ENCODE assay signal across 8 cellular contexts in the genomic region with DNA sequence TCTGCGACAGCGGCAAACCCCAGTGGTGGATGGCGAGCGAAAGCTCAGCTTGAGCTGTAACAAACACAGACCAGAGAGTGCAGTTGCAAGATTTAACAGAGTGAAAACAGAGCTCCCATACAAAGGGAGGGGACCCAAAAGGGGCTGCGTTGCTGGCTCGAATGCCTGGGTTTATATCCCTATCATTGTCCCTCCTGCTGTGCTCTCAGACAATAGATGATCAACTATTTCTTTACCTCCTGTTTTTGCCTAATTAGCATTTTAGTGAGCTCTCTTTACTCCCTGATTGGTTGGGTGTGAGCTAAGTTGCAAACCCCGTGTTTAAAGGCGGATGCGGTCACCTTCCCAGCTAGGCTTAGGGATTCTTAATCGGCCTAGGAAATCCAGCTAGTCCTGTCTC.
A peak's percentile ranks its signal among the peaks of the same experiment; 100 is the strongest.
DNase-seq lines count a peak whose midpoint lies in the region; FAIRE-seq and TF ChIP-seq lines count a peak whose summit lies in the region.
"Not testable (repeated sequence)": the region's sequence is repeated elsewhere in the genome, so short reads cannot be mapped to it uniquely, and the experiment has no call there.

No MANE protein-coding gene starts in this region.

- H3K4me3 ChIP-seq in HUES48 (ENCODE audit: low read depth, low read length); WERI-Rb-1 (ENCODE audit: low read depth, low read length); H1 (ENCODE audit: extremely low read depth in 1 of 4, insufficient read depth in 2 of 4, low read depth in 3 of 4, low read length in 4 of 4); mesendoderm (ENCODE audit: low read length); neuronal stem cell (ENCODE audit: low read length in 2 of 2): not testable (repeated sequence)

- not testable (repeated sequence) for H4K91ac ChIP-seq in H9 (ENCODE audit: insufficient read length, low read depth, low read length); neuronal stem cell (ENCODE audit: low read depth, low read length, poor library complexity)
- H4K91ac ChIP-seq in H1 (replicated peaks; ENCODE audit: insufficient read length, low read length), result peak overlapping the region; percentile 95

- peak overlapping the region; percentile 89 to 94 (median 92); a peak in 6 of 7 replicates for H3K27ac Mint-ChIP-seq in H9

- not testable (repeated sequence) for H3K79me1 ChIP-seq in H9 (ENCODE audit: insufficient read depth, low read depth, low read length, poor library complexity, severe bottlenecking); H1 (ENCODE audit: low read depth, low read length); mesendoderm (ENCODE audit: low read length); neuronal stem cell (ENCODE audit: low read depth, low read length)

- not testable (repeated sequence) for H3K27me3 Mint-ChIP-seq in H9 (ENCODE audit: low read depth)

- not testable (repeated sequence) for H3K18ac ChIP-seq in H9 (ENCODE audit: insufficient read length, low read depth, low read length); mesendoderm (ENCODE audit: low read length); neuronal stem cell (ENCODE audit: low read length)
- H3K18ac ChIP-seq in H1 (ENCODE audit: extremely low read depth, low read length), result peak overlapping the region; percentile 83

- H3K4me1 ChIP-seq in H9 (ENCODE audit: insufficient read depth, low read length); mesendoderm (ENCODE audit: control insufficient read depth, low read depth, low read length); neuronal stem cell (ENCODE audit: control insufficient read depth in 2 of 2, insufficient read depth in 1 of 2, low read depth in 1 of 2, low read length in 2 of 2): not testable (repeated sequence)
- peaks cover 40% of the 10 kb centered on the region for H3K4me1 ChIP-seq in HUES48 (ENCODE audit: control insufficient read depth, insufficient read depth, low read length)
- H3K4me1 ChIP-seq in H1 (replicated peaks in 1 of 4; ENCODE audit: control insufficient read depth in 3 of 4, insufficient read depth in 4 of 4, low read length in 3 of 4), result peaks cover 6 to 25% (median 10%) of the 10 kb centered on the region in 4 experiments; a peak in 5 of 7 replicates

- not testable (repeated sequence) for TF ChIP-seq POLR2A in H1 (IDR thresholded peaks at IDR 0.05; ENCODE audit: control extremely low read depth in 1 of 2, low read depth in 2 of 2, low read length in 2 of 2)

- not testable (repeated sequence) for H3K9ac ChIP-seq in H9 (ENCODE audit: extremely low read depth, insufficient read length, low read length); H1 (replicated peaks in 1 of 4; ENCODE audit: extremely low read depth in 1 of 4, low read depth in 3 of 4, low read length in 3 of 4); mesendoderm (ENCODE audit: low read length); neuronal stem cell (ENCODE audit: low read depth, low read length, poor library complexity)
- H3K9ac ChIP-seq in HUES48 (ENCODE audit: low read depth, low read length), result peak overlapping the region; percentile 26; the same call in 1 of the 2 replicates

- H2BK12ac ChIP-seq in H9 (ENCODE audit: insufficient read length, low read depth, low read length); neuronal stem cell (ENCODE audit: low read length): not testable (repeated sequence)
- peak overlapping the region; percentile 44; the same call in 1 of the 2 replicates for H2BK12ac ChIP-seq in H1 (ENCODE audit: low read depth, low read length)

- TF ChIP-seq CTCF in H9 (conservative IDR thresholded peaks at IDR 0.05); WERI-Rb-1 (IDR thresholded peaks at IDR 0.05; ENCODE audit: low read depth, low read length); H1 (IDR thresholded peaks at IDR 0.05; ENCODE audit: control extremely low read depth in 1 of 3, insufficient read depth in 1 of 3, low read depth in 1 of 3, low read length in 3 of 3): not testable (repeated sequence)

- H3K23me2 ChIP-seq in H9 (ENCODE audit: insufficient read length, low read depth, low read length, poor library complexity, severe bottlenecking); H1 (ENCODE audit: low read depth, low read length): not testable (repeated sequence)

- H2BK20ac ChIP-seq in H9 (ENCODE audit: low read depth, low read length, poor library complexity, severe bottlenecking); H1 (ENCODE audit: low read length): not testable (repeated sequence)

- not testable (repeated sequence) for H3K27me3 ChIP-seq in H9 (ENCODE audit: insufficient read depth, low read length); HUES48 (ENCODE audit: control insufficient read depth, insufficient read depth, low read length); WERI-Rb-1 (ENCODE audit: insufficient read depth, low read depth, severe bottlenecking); H1 (replicated peaks in 1 of 4; ENCODE audit: control insufficient read depth in 3 of 4, extremely low read depth in 1 of 4, insufficient read depth in 3 of 4, low read length in 3 of 4); mesendoderm (ENCODE audit: insufficient read depth, low read length, poor library complexity); neuronal stem cell (ENCODE audit: control insufficient read depth in 3 of 3, insufficient read depth in 3 of 3, low read depth in 1 of 3, low read length in 3 of 3)

- not testable (repeated sequence) for H3K79me2 ChIP-seq in H9 (ENCODE audit: insufficient read depth, low read length); H1 (ENCODE audit: control insufficient read depth in 1 of 2, insufficient read depth in 2 of 2, low read length in 2 of 2); mesendoderm (ENCODE audit: control insufficient read depth, insufficient read depth, low read length)

- H3K9me3 Mint-ChIP-seq in H9, result not testable (repeated sequence)

- not testable (repeated sequence) for H3K4me2 ChIP-seq in H9 (ENCODE audit: insufficient read depth, insufficient read length, low read length); mesendoderm (ENCODE audit: low read length); neuronal stem cell (ENCODE audit: insufficient read depth, low read length, poor library complexity, severe bottlenecking)
- H3K4me2 ChIP-seq in H1 (ENCODE audit: insufficient read depth in 1 of 2, low read depth in 2 of 2, low read length in 2 of 2), result 0 out of 4 replicates have a peak overlapping the region, but pooled peaks of 1 of the 2 experiments have one; percentile 6

- not testable (repeated sequence) for H3K36me3 Mint-ChIP-seq in H9 (ENCODE audit: insufficient read depth in 1 of 3, low read depth in 3 of 3)

- H3K56ac ChIP-seq in H9 (ENCODE audit: insufficient read length, low read depth, low read length); H1 (replicated peaks; ENCODE audit: insufficient read length, low read depth, low read length): not testable (repeated sequence)
- peak overlapping the region; percentile 68 for H3K56ac ChIP-seq in mesendoderm (ENCODE audit: low read length)

- peak; percentile 21 for DNase-seq in ELF-1 (ENCODE audit: low read depth, low spot score)
- peak; percentile 30 for DNase-seq in H9
- DNase-seq in NCI-H82 (lab: John Stamatoyannopoulos, UW), result peak; percentile 12
- peak; percentile 19 for DNase-seq in WERI-Rb-1
- not testable (repeated sequence) for DNase-seq in H1 (ENCODE audit: low read depth in 1 of 2, low spot score in 2 of 2); neuronal stem cell (ENCODE audit: low spot score)
- peak; percentile 51 for DNase-seq in mesendoderm

- FAIRE-seq in H1 (lab: Jason Lieb, UNC), result peak; percentile 69

- H3K23ac ChIP-seq in H9 (ENCODE audit: insufficient read length, low read depth, low read length); H1 (ENCODE audit: insufficient read length); mesendoderm (ENCODE audit: low read length); neuronal stem cell (ENCODE audit: low read depth, low read length, poor library complexity): not testable (repeated sequence)

- no CpG with 5 or more reads among the region's 10 CpGs for WGBS in H9 (ENCODE audit: extremely low coverage, insufficient read length, low lambda C conversion rate)
- 67% methylated on average over 10 of the region's 10 CpGs; no CpG with 5 or more reads in 1 of the 2 experiments for WGBS in H1 (ENCODE audit: extremely low coverage in 1 of 2, insufficient coverage in 1 of 2, insufficient read length in 1 of 2, insufficient replicate concordance in 2 of 2, low coverage in 1 of 2, low lambda C conversion rate in 2 of 2, missing lambda C conversion rate in 1 of 2), 2 experiments
- WGBS in mesendoderm (ENCODE audit: extremely low coverage, insufficient coverage, low lambda C conversion rate), result no CpG with 5 or more reads among the region's 10 CpGs
- WGBS in neuronal stem cell (ENCODE audit: extremely low coverage in 2 of 2, insufficient read length in 2 of 2, insufficient replicate concordance in 1 of 2), 2 donors, result no CpG with 5 or more reads among the region's 10 CpGs

- not testable (repeated sequence) for H2AK5ac ChIP-seq in H9 (ENCODE audit: insufficient read length, low read length); mesendoderm (ENCODE audit: low read length); neuronal stem cell (ENCODE audit: low read depth, low read length)
- H2AK5ac ChIP-seq in H1 (ENCODE audit: low read depth, low read length), result 0 out of 2 replicates have a peak overlapping the region, but pooled peaks have one; percentile 68

- peak overlapping the region in 1 of 2 experiments; percentile 61; a peak in 1 of 5 replicates for H3K4me3 Mint-ChIP-seq in H9

- not testable (repeated sequence) for H2BK5ac ChIP-seq in H9 (ENCODE audit: insufficient read length, low read length); neuronal stem cell (ENCODE audit: low read length)
- H2BK5ac ChIP-seq in H1 (ENCODE audit: low read depth, low read length) (peak overlapping the region; percentile 87; the same call in 1 of the 2 replicates), mesendoderm (ENCODE audit: low read length) (peak overlapping the region; percentile 76)

- not testable (repeated sequence) for H3K9me3 ChIP-seq in H9 (ENCODE audit: control insufficient read depth, low read depth, low read length); HUES48 (ENCODE audit: control insufficient read depth, insufficient read depth, low read length); WERI-Rb-1 (ENCODE audit: severe bottlenecking); H1 (ENCODE audit: insufficient read depth in 2 of 2, low read depth in 1 of 2, low read length in 1 of 2); neuronal stem cell (replicated peaks in 1 of 2; ENCODE audit: control insufficient read depth in 2 of 2, insufficient read depth in 1 of 2, low read depth in 1 of 2, low read length in 2 of 2)

- not testable (repeated sequence) for H3K36me3 ChIP-seq in HUES48 (ENCODE audit: control insufficient read depth, insufficient read depth, low read length); WERI-Rb-1; H1 (ENCODE audit: control insufficient read depth in 2 of 4, insufficient read depth in 4 of 4, low read length in 3 of 4); mesendoderm (ENCODE audit: control insufficient read depth, insufficient read depth, low read length); neuronal stem cell (replicated peaks in 1 of 2; ENCODE audit: control insufficient read depth in 2 of 2, insufficient read depth in 2 of 2, low read length in 2 of 2)

- H3K14ac ChIP-seq in H9 (ENCODE audit: insufficient read depth, low read length); H1 (ENCODE audit: insufficient read length); neuronal stem cell (ENCODE audit: low read length): not testable (repeated sequence)

- not testable (repeated sequence) for TF ChIP-seq EP300 in H1 (IDR thresholded peaks at IDR 0.05; ENCODE audit: borderline replicate concordance in 1 of 2, low read depth in 2 of 2, low read length in 2 of 2)

- not testable (repeated sequence) for H3T11ph ChIP-seq in H9 (ENCODE audit: low read length)

- CTCF ChIA-PET in H1 (lab: Charles Lee; ENCODE audit: partially characterized antibody), result interaction anchor here (1.2 kb wide), 1 partner anchor 9 kb away, joined by 3 read pairs; no protein-coding TSS in a partner anchor

- not testable (repeated sequence) for H3K4ac ChIP-seq in H9 (ENCODE audit: low read depth, low read length); H1 (replicated peaks; ENCODE audit: insufficient read length, low read depth, low read length); mesendoderm (ENCODE audit: low read depth, low read length); neuronal stem cell (ENCODE audit: low read length)

- not testable (repeated sequence) for H4K5ac ChIP-seq in H9 (ENCODE audit: insufficient read length, low read depth, low read length); mesendoderm (ENCODE audit: low read length)
- peak overlapping the region; percentile 85 for H4K5ac ChIP-seq in H1 (ENCODE audit: insufficient read length, low read depth, low read length)

- H3K4me1 Mint-ChIP-seq in H9, result peaks cover 54 to 60% of the 10 kb centered on the region in 2 experiments

- not testable (repeated sequence) for H2BK15ac ChIP-seq in H9 (ENCODE audit: low read depth, low read length); H1 (ENCODE audit: low read length); mesendoderm (replicated peaks; ENCODE audit: low read depth); neuronal stem cell (ENCODE audit: low read length)

- not testable (repeated sequence) for H2AFZ ChIP-seq in H9 (ENCODE audit: low read length); H1 (ENCODE audit: low read length)
- peak overlapping the region; percentile 49 for H2AFZ ChIP-seq in neuronal stem cell (ENCODE audit: low read length)

- H4K8ac ChIP-seq in H9 (replicated peaks; ENCODE audit: insufficient read length, low read depth, low read length); H1 (ENCODE audit: extremely low read depth, insufficient read depth, low read length); mesendoderm (ENCODE audit: low read depth, low read length); neuronal stem cell (ENCODE audit: low read depth, low read length): not testable (repeated sequence)

- not testable (repeated sequence) for H2BK120ac ChIP-seq in H9 (ENCODE audit: low read depth, low read length, poor library complexity, severe bottlenecking); H1 (replicated peaks; ENCODE audit: low read depth, low read length); mesendoderm (ENCODE audit: low read depth, low read length); neuronal stem cell (ENCODE audit: low read depth, low read length)

- H3K27ac ChIP-seq in H9 (ENCODE audit: insufficient read length, low read depth, low read length); WERI-Rb-1; neuronal stem cell (replicated peaks; ENCODE audit: low read length): not testable (repeated sequence)
- H3K27ac ChIP-seq in HUES48 (ENCODE audit: low read depth, low read length), result peak overlapping the region; percentile 87
- H3K27ac ChIP-seq in H1 (ENCODE audit: low read depth, low read length), result peak overlapping the region; percentile 38; the same call in 1 of the 2 replicates
- H3K27ac ChIP-seq in mesendoderm (ENCODE audit: low read depth, low read length), result peak overlapping the region; percentile 11

- not testable (repeated sequence) for TF ChIP-seq RAD21 in H1 (IDR thresholded peaks at IDR 0.05 in 1 of 2, conservative IDR thresholded peaks at IDR 0.05 in 1 of 2; ENCODE audit: low read depth in 2 of 2, low read length in 2 of 2)

- not testable (repeated sequence) for H4K20me1 ChIP-seq in H9 (ENCODE audit: control insufficient read depth, insufficient read depth, insufficient read length); H1 (replicated peaks in 1 of 2; ENCODE audit: control insufficient read depth in 1 of 2, insufficient read depth in 2 of 2, low read length in 2 of 2)

- POLR2A ChIA-PET in H1 (lab: Charles Lee; ENCODE audit: partially characterized antibody), result not testable (repeated sequence)
